ENCODE assay signal across 10 cellular contexts in genomic region chr10:114754445-114755320, GRCh38.
DNase-seq lines count a peak whose midpoint lies in the region; TF ChIP-seq lines count a peak whose summit lies in the region.
"Had no signal": no experiment of that assay in that cellular context is flagged by ENCODE, and none has a peak within 500 bp of the region (broad histone marks: within the 10 kb centered on the region; RNA-seq: fewer than 3 reads in every experiment).

No MANE protein-coding gene starts in this region.

- no peak for TF ChIP-seq CTCF in left ventricle myocardium inferior (IDR thresholded peaks at IDR 0.05; ENCODE audit: borderline replicate concordance)

- intact Hi-C loops in left ventricle myocardium inferior (cut with micrococcal nuclease), result no loop called here

- peak overlapping the region; percentile 45 for H3K4me3 ChIP-seq in adipocyte (ENCODE audit: low read length)
- H3K4me3 ChIP-seq in left ventricle myocardium inferior, result no peak overlapping the region
- no peak overlapping the region for H3K4me3 ChIP-seq in subcutaneous abdominal adipose tissue (ENCODE audit: low read depth in 1 of 5, low read length in 5 of 5)

- no peaks in the 10 kb centered on the region for H3K27me3 ChIP-seq in adipocyte (replicated peaks; ENCODE audit: control insufficient read depth, insufficient read depth, low read length)
- no peaks in the 10 kb centered on the region for H3K27me3 ChIP-seq in left ventricle myocardium inferior (ENCODE audit: low read depth)
- no peaks in the 10 kb centered on the region for H3K27me3 ChIP-seq in subcutaneous abdominal adipose tissue (ENCODE audit: control insufficient read depth in 5 of 5, insufficient read depth in 4 of 5, low read length in 5 of 5)

- H3K27ac ChIP-seq in left ventricle myocardium inferior (replicated peaks) (peak overlapping the region; percentile 72), subcutaneous abdominal adipose tissue (ENCODE audit: low read depth, low read length) (peak overlapping the region; percentile 86)

- H3K4me1 ChIP-seq in adipocyte (ENCODE audit: control insufficient read depth, insufficient read depth, low read length) (peaks cover 34% of the 10 kb centered on the region), left ventricle myocardium inferior (peaks cover 94% of the 10 kb centered on the region), subcutaneous abdominal adipose tissue (ENCODE audit: control insufficient read depth in 5 of 5, insufficient read depth in 5 of 5, low read length in 5 of 5) (peaks cover 0 to 47% (median 16%) of the 10 kb centered on the region in 5 donors)

- DNase-seq in H4 (ENCODE audit: low spot score) (peak; percentile 41), adipocyte (ENCODE audit: low read depth) (peak; percentile 41), left ventricle myocardium inferior (no peak), NCI-H526 (lab: John Stamatoyannopoulos, UW) (no peak), NCI-H2081 (lab: John Stamatoyannopoulos, UW) (no peak), NCI-H1417 (lab: John Stamatoyannopoulos, UW) (no peak)
- DNase-seq: activated B cell treated with CpG ODN at 0.5 μM for 24 hours; NCI-H2107; stimulated activated naive CD4-positive, alpha-beta T cell had no signal

- no peaks in the 10 kb centered on the region for H3K36me3 ChIP-seq in adipocyte (ENCODE audit: control insufficient read depth, insufficient read depth, low read length, severe bottlenecking)
- no peaks in the 10 kb centered on the region for H3K36me3 ChIP-seq in left ventricle myocardium inferior
- no peaks in the 10 kb centered on the region for H3K36me3 ChIP-seq in subcutaneous abdominal adipose tissue (ENCODE audit: control insufficient read depth in 5 of 5, insufficient read depth in 5 of 5, low read length in 5 of 5)

- H3K9me3 ChIP-seq in adipocyte (ENCODE audit: control insufficient read depth, low read length) (no peaks in the 10 kb centered on the region), left ventricle myocardium inferior (replicated peaks) (no peaks in the 10 kb centered on the region), subcutaneous abdominal adipose tissue (ENCODE audit: control insufficient read depth in 5 of 5, low read length in 5 of 5) (no peaks in the 10 kb centered on the region)

- H3K9ac ChIP-seq in adipocyte (ENCODE audit: low read length) (peak overlapping the region; percentile 60), subcutaneous abdominal adipose tissue (ENCODE audit: low read length in 5 of 5) (peak overlapping the region in 3 of 5 donors; percentile 28 to 72 (median 45))

Comparison
In these comparisons a context has a peak if more than half of its experiments do, and no peak if none do; other contexts are left out.
1. DNase-seq: peak in H4 (single experiment) and adipocyte (single experiment); none in left ventricle myocardium inferior (single experiment), NCI-H526 (0 of 2), NCI-H2081 (0 of 2) and NCI-H1417 (0 of 3).